ENCODE assay signal across 8 cellular contexts in the genomic region with DNA sequence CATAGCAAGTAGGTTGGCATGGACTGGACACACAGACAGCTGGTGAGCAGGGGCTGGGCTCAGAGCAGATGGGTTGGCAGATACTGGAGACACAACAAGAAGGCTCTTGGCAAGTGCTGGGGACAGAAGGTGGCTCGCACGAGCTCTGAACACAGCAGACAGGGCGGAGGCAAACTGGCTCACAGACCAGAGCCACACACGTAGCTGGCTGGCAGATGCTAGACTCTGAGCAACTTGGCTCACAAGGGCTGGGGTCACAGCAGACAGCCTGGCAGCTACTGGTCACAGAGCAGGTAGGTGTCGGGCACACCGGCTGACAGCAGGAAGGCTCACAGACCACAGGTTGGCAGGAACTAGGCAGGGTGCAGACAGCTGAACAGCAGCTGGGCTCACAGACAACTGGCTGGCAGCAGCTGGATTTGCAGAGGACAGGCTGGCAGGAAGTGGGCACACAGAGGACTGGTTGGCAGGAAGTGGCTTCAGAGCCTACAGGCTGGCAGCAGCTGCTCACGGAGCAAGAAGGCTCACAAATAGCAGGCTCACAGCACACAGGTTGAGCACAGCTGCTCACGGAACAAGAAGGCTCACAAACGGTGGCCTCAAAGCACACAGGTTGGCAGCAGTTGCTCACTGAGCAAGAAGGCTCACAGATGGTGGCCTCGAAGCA. TPM values are rescaled to one million over a fixed set of nuclear protein-coding genes. Genes with fewer than 3 reads are reported as not detected.
DNase-seq lines count a peak whose midpoint lies in the region; ATAC-seq and TF ChIP-seq lines count a peak whose summit lies in the region.

No MANE protein-coding gene starts in this region.

- peak overlapping the region; percentile 91 for H3K27ac Mint-ChIP-seq in activated naive CD8-positive, alpha-beta T cell
- H3K27ac Mint-ChIP-seq in naive thymus-derived CD4-positive, alpha-beta T cell = peak overlapping the region; percentile 82 to 100 (median 98)

- TF ChIP-seq POLR2A in upper lobe of left lung (IDR thresholded peaks at IDR 0.05) = no peak

- no peaks in the 10 kb centered on the region for H3K9me3 ChIP-seq in naive thymus-derived CD4-positive, alpha-beta T cell (ENCODE audit: control insufficient read depth in 2 of 3, low read length in 3 of 3)
- no peaks in the 10 kb centered on the region for H3K9me3 ChIP-seq in upper lobe of left lung

- no peaks in the 10 kb centered on the region for H3K9me3 Mint-ChIP-seq in activated naive CD8-positive, alpha-beta T cell (ENCODE audit: low read depth)
- H3K9me3 Mint-ChIP-seq in naive thymus-derived CD4-positive, alpha-beta T cell = peaks cover 0 to 10% (median 0%) of the 10 kb centered on the region in 11 donors

- H3K4me3 Mint-ChIP-seq in activated naive CD8-positive, alpha-beta T cell = peak overlapping the region; percentile 79
- H3K4me3 Mint-ChIP-seq in naive thymus-derived CD4-positive, alpha-beta T cell = peak overlapping the region; percentile 65 to 89 (median 78)

- peak overlapping the region; percentile 24 for H3K4me3 ChIP-seq in naive thymus-derived CD4-positive, alpha-beta T cell (ENCODE audit: low read length)
- peak overlapping the region in 1 of 4 donors; percentile 4 for H3K4me3 ChIP-seq in upper lobe of left lung

- CTCF ChIA-PET in RWPE1 (lab: Yijun Ruan, JAX) = interaction anchor here (0.6 to 1.5 kb wide), 3 partner anchors 14 to 357 kb away, joined by 3 to 7 read pairs (median 4); no protein-coding TSS in a partner anchor
- CTCF ChIA-PET in naive thymus-derived CD4-positive, alpha-beta T cell (lab: Charles Lee) = interaction anchor here (0.7 to 3.0 kb wide), 12 partner anchors 14 to 769 kb away, joined by 3 to 39 read pairs (median 4); no protein-coding TSS in a partner anchor

- peaks cover 41 to 49% of the 10 kb centered on the region in 2 donors for H3K4me1 ChIP-seq in naive thymus-derived CD4-positive, alpha-beta T cell (ENCODE audit: control insufficient read depth in 2 of 2, insufficient read depth in 2 of 2, low read length in 2 of 2)
- peaks cover 0 to 13% (median 2%) of the 10 kb centered on the region in 4 donors for H3K4me1 ChIP-seq in upper lobe of left lung

- TF ChIP-seq CTCF in RWPE1 (conservative IDR thresholded peaks at IDR 0.05; ENCODE audit: low read depth) (no peak), upper lobe of left lung (IDR thresholded peaks at IDR 0.05) (no peak)

- POLR2A ChIA-PET in RWPE1 (lab: Yijun Ruan, JAX; ENCODE audit: low non-redundant PET) = no interaction called here
- POLR2A ChIA-PET in naive thymus-derived CD4-positive, alpha-beta T cell (lab: Charles Lee) = interaction anchor here (0.6 to 3.2 kb wide), 18 partner anchors 8 to 757 kb away, joined by 3 to 36 read pairs (median 4); partner anchors contain the start of gene KRTAP4-12

- H3K27me3 ChIP-seq in naive thymus-derived CD4-positive, alpha-beta T cell (ENCODE audit: control insufficient read depth in 2 of 2, insufficient read depth in 2 of 2, low read length in 2 of 2) = no peaks in the 10 kb centered on the region
- no peaks in the 10 kb centered on the region for H3K27me3 ChIP-seq in upper lobe of left lung

- H3K4me1 Mint-ChIP-seq in activated naive CD8-positive, alpha-beta T cell (ENCODE audit: low read depth) = peaks cover 62% of the 10 kb centered on the region
- peaks cover 28 to 80% (median 70%) of the 10 kb centered on the region in 7 donors for H3K4me1 Mint-ChIP-seq in naive thymus-derived CD4-positive, alpha-beta T cell

- H3K27me3 Mint-ChIP-seq in activated naive CD8-positive, alpha-beta T cell = no peaks in the 10 kb centered on the region
- H3K27me3 Mint-ChIP-seq in naive thymus-derived CD4-positive, alpha-beta T cell = peaks cover 0 to 8% (median 0%) of the 10 kb centered on the region in 5 donors

- ATAC-seq in naive thymus-derived CD4-positive, alpha-beta T cell = peak; percentile 91
- ATAC-seq in upper lobe of left lung (ENCODE audit: low FRiP score in 2 of 2) (peak; percentile 49 to 78), GM21515 (IDR thresholded peaks at IDR 0.05; ENCODE audit: unreplicated experiment) (no peak), HG03460 (IDR thresholded peaks at IDR 0.05; ENCODE audit: unreplicated experiment) (no peak), HG02852 (IDR thresholded peaks at IDR 0.05; ENCODE audit: unreplicated experiment) (no peak)

- 40 to 50% methylated on average over 3 to 10 of the region's 10 CpGs for WGBS in upper lobe of left lung, 2 donors

- no peaks in the 10 kb centered on the region for H3K36me3 ChIP-seq in naive thymus-derived CD4-positive, alpha-beta T cell (ENCODE audit: control insufficient read depth in 2 of 3, insufficient read depth in 3 of 3, low read length in 3 of 3)
- H3K36me3 ChIP-seq in upper lobe of left lung = no peaks in the 10 kb centered on the region

- DNase-seq in H4 (ENCODE audit: low spot score) = peak; percentile 88
- DNase-seq in RWPE1 (ENCODE audit: low spot score) = no peak
- peak in 8 of 9 donors; percentile 56 to 94 (median 92) for DNase-seq in naive thymus-derived CD4-positive, alpha-beta T cell
- DNase-seq in upper lobe of left lung = peak in 1 of 2 donors; percentile 52

- intact Hi-C loops in naive thymus-derived CD4-positive, alpha-beta T cell (cut with micrococcal nuclease) = loop anchor here in 1 of 2 donors (1.0 to 5.0 kb wide), 4 partner anchors 14 to 188 kb away; no protein-coding TSS in a partner anchor

- H3K27ac ChIP-seq in RWPE1 (peak overlapping the region; percentile 46), upper lobe of left lung (peak overlapping the region; percentile 26 to 53 (median 38))
- H3K27ac ChIP-seq in naive thymus-derived CD4-positive, alpha-beta T cell (ENCODE audit: low read depth, low read length) = peak overlapping the region; percentile 75

- TF ChIP-seq EP300 in upper lobe of left lung (IDR thresholded peaks at IDR 0.05) = no peak

- H3K36me3 Mint-ChIP-seq in activated naive CD8-positive, alpha-beta T cell = no peaks in the 10 kb centered on the region
- peaks cover 0 to 14% (median 9%) of the 10 kb centered on the region in 5 donors for H3K36me3 Mint-ChIP-seq in naive thymus-derived CD4-positive, alpha-beta T cell

RNA-seq across cellular contexts. Expression of gene KRTAP16-1, which starts 0.7 kb away (rescaled TPM):
- not detected in 2 replicates for total RNA-seq in H4 (2014; rRNA removed; shearing (Covaris generic))
- total RNA-seq in naive thymus-derived CD4-positive, alpha-beta T cell = under 1 TPM in 3 of 5 experiments, not detected in 2; 0.22 to 0.49 (median 0.32) TPM
- polyA plus RNA-seq in naive thymus-derived CD4-positive, alpha-beta T cell = under 1 TPM in 1 of 2 donors, not detected in 1; 0.19 TPM
- not detected for total RNA-seq in upper lobe of left lung

RNA-seq across cellular contexts. Expression of gene KRTAP29-1, which starts 5.7 kb away (rescaled TPM):
- total RNA-seq in H4 (2014; rRNA removed; shearing (Covaris generic)) = not detected in 2 replicates
- total RNA-seq in naive thymus-derived CD4-positive, alpha-beta T cell = not detected
- polyA plus RNA-seq in naive thymus-derived CD4-positive, alpha-beta T cell = under 1 TPM in 1 of 2 donors, not detected in 1; 0.30 TPM
- total RNA-seq in upper lobe of left lung = not detected

RNA-seq across cellular contexts. Expression of gene KRTAP17-1, which starts 7.1 kb away (rescaled TPM):
- not detected in 2 replicates for total RNA-seq in H4 (2014; rRNA removed; shearing (Covaris generic))
- not detected for total RNA-seq in naive thymus-derived CD4-positive, alpha-beta T cell
- not detected for polyA plus RNA-seq in naive thymus-derived CD4-positive, alpha-beta T cell
- total RNA-seq in upper lobe of left lung = not detected

RNA-seq across cellular contexts. Expression of gene KRTAP9-7, which starts 32.9 kb away (rescaled TPM):
- not detected in 2 replicates for total RNA-seq in H4 (2014; rRNA removed; shearing (Covaris generic))
- total RNA-seq in naive thymus-derived CD4-positive, alpha-beta T cell = not detected
- not detected for polyA plus RNA-seq in naive thymus-derived CD4-positive, alpha-beta T cell
- total RNA-seq in upper lobe of left lung = not detected

RNA-seq across cellular contexts. Expression of gene KRT33A, which starts 42.2 kb away (rescaled TPM):
- not detected in 2 replicates for total RNA-seq in H4 (2014; rRNA removed; shearing (Covaris generic))
- not detected for total RNA-seq in naive thymus-derived CD4-positive, alpha-beta T cell
- polyA plus RNA-seq in naive thymus-derived CD4-positive, alpha-beta T cell = not detected
- total RNA-seq in upper lobe of left lung = not detected

Comparison
In these comparisons a context has a peak if more than half of its experiments do, and no peak if none do; other contexts are left out.
1. ATAC-seq: peak in naive thymus-derived CD4-positive, alpha-beta T cell (single experiment) and upper lobe of left lung (2 of 2); none in GM21515 (single experiment), HG03460 (single experiment) and HG02852 (single experiment).
2. Peak in every context shown above with its lines, with median percentiles within 50 percentile points of each other: H3K27ac ChIP-seq.